In the genomic region with DNA sequence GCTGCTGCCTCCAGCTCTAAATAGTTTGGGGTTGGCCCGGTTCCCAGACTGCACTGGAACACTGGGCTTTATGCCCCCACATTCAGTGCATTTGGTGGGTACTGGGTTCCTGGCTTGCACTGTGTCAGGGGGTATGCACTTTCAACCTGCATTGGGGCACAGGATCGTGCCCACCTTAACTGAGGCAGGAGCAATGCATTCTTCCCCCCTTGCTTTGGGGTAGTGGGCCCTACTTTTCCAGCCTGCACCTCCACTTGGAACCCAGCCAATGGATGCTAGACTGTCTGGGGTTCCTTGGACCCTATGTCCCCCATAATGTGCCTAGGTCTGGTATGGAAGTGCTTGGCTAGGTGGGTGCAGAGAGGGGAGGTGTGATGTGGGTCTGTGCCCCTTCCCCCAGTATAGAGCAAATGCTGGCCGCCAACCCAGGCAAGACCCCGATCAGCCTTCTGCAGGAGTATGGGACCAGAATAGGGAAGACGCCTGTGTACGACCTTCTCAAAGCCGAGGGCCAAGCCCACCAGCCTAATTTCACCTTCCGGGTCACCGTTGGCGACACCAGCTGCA, we compare ENCODE assay signal across 9 cellular contexts. TPM values are rescaled to one million over a fixed set of nuclear protein-coding genes. Genes with fewer than 3 reads are reported as not detected.
DNase-seq lines count a peak whose midpoint lies in the region; ATAC-seq, FAIRE-seq and TF ChIP-seq lines count a peak whose summit lies in the region.
"Had no signal": no experiment of that assay in that cellular context is flagged by ENCODE, and none has a peak within 500 bp of the region (broad histone marks: within the 10 kb centered on the region; RNA-seq: fewer than 3 reads in every experiment).

No MANE protein-coding gene starts in this region.

- POLR2A ChIA-PET in BJ (lab: Charles Lee), result interaction anchor here (0.6 to 1.4 kb wide), 3 partner anchors 20 to 142 kb away, joined by 3 to 4 read pairs (median 3); no protein-coding TSS in a partner anchor

- no peaks in the 10 kb centered on the region for H3K36me3 Mint-ChIP-seq in natural killer cell treated with Interleukin-12 subunit alpha and Interleukin-12 subunit beta and Interleukin-15 and Interleukin-18, amount 100 ng/mL, for 72 hours

- H3K9me3 ChIP-seq in colonic mucosa, result no peaks in the 10 kb centered on the region

- H3K27me3 Mint-ChIP-seq in natural killer cell treated with Interleukin-12 subunit alpha and Interleukin-12 subunit beta and Interleukin-15 and Interleukin-18, amount 100 ng/mL, for 72 hours, result no peaks in the 10 kb centered on the region

- peaks cover 9% of the 10 kb centered on the region for H3K36me3 ChIP-seq in BJ (ENCODE audit: control insufficient read depth, insufficient read depth, low read length)
- H3K36me3 ChIP-seq in colonic mucosa, result no peaks in the 10 kb centered on the region

- no peaks in the 10 kb centered on the region for H3K9me3 Mint-ChIP-seq in natural killer cell treated with Interleukin-12 subunit alpha and Interleukin-12 subunit beta and Interleukin-15 and Interleukin-18, amount 100 ng/mL, for 72 hours

- peak overlapping the region; percentile 73 to 96 for H3K9ac ChIP-seq in colonic mucosa (ENCODE audit: low read depth in 2 of 2, low read length in 2 of 2)

- no peaks in the 10 kb centered on the region for H3K27me3 ChIP-seq in BJ (ENCODE audit: control insufficient read depth, insufficient read depth, low read length)
- no peaks in the 10 kb centered on the region for H3K27me3 ChIP-seq in colonic mucosa

- CTCF ChIA-PET in BJ (lab: Yijun Ruan, JAX), result interaction anchor here (0.8 to 1.5 kb wide), 7 partner anchors 7 to 175 kb away, joined by 3 to 9 read pairs (median 4); a partner anchor contains a TSS

- peaks cover 11% of the 10 kb centered on the region for H3K4me1 ChIP-seq in colonic mucosa

- peak overlapping the region; percentile 75 for H3K4me3 ChIP-seq in BJ (ENCODE audit: low read depth, low read length)
- H3K4me3 ChIP-seq in LNCaP clone FGC (ENCODE audit: low read depth, low read length), result peak overlapping the region; percentile 81
- H3K4me3 ChIP-seq in colonic mucosa, result peak overlapping the region; percentile 69

- TF ChIP-seq CTCF in BJ (IDR thresholded peaks at IDR 0.05; ENCODE audit: insufficient read depth, low read depth, low read length) (no peak), LNCaP clone FGC (IDR thresholded peaks at IDR 0.05; ENCODE audit: control insufficient read depth, extremely low read depth, insufficient read depth) (no peak), colonic mucosa (IDR thresholded peaks at IDR 0.05) (no peak)

- peak overlapping the region; percentile 97 for H3K27ac ChIP-seq in colonic mucosa

- peak overlapping the region; percentile 98 for H3K4me3 Mint-ChIP-seq in natural killer cell treated with Interleukin-12 subunit alpha and Interleukin-12 subunit beta and Interleukin-15 and Interleukin-18, amount 100 ng/mL, for 72 hours

- ATAC-seq in natural killer cell treated with Interleukin-12 subunit alpha and Interleukin-12 subunit beta and Interleukin-15 and Interleukin-18, amount 100 ng/mL, for 72 hours, result no peak
- no peak for ATAC-seq in HG02870 (IDR thresholded peaks at IDR 0.05; ENCODE audit: unreplicated experiment)

- intact Hi-C loops in colonic mucosa (cut with DNase I), result loop anchor here (10.0 kb wide), 2 partner anchors 47 to 167 kb away; a partner anchor contains a TSS

- FAIRE-seq in H54 (lab: Jason Lieb, UNC), result no peak

- DNase-seq in BJ (ENCODE audit: low read depth) (no peak), LNCaP clone FGC (ENCODE audit: low read depth) (no peak), colonic mucosa (no peak), GM19238 (ENCODE audit: insufficient read length, low spot score) (no peak), H54 (ENCODE audit: insufficient read length, low spot score) (no peak), NCI-H187 (lab: John Stamatoyannopoulos, UW) (no peak)
- no peak for DNase-seq in natural killer cell treated with Interleukin-12 subunit alpha and Interleukin-12 subunit beta and Interleukin-15 and Interleukin-18, amount 100 ng/mL, for 72 hours (ENCODE audit: low spot score)

- peaks cover 26 to 33% of the 10 kb centered on the region in 2 donors for H3K4me1 Mint-ChIP-seq in natural killer cell treated with Interleukin-12 subunit alpha and Interleukin-12 subunit beta and Interleukin-15 and Interleukin-18, amount 100 ng/mL, for 72 hours (ENCODE audit: low read depth in 2 of 2)

- TF ChIP-seq POLR2A in H54 (IDR thresholded peaks at IDR 0.05; ENCODE audit: low read depth, low read length), result no peak

- peak overlapping the region; percentile 93 to 96 for H3K27ac Mint-ChIP-seq in natural killer cell treated with Interleukin-12 subunit alpha and Interleukin-12 subunit beta and Interleukin-15 and Interleukin-18, amount 100 ng/mL, for 72 hours

RNA-seq across cellular contexts. Expression of a gene that starts 0.6 kb away (rescaled TPM):
- 33.9 and 44.9 TPM in 2 replicates for polyA plus RNA-seq in BJ (2011; rRNA removed)
- 18.0 and 28.2 TPM in 2 replicates for polyA minus RNA-seq in BJ (2011; rRNA and poly(A)+ RNA removed)
- total RNA-seq in colonic mucosa, result 10 to 100 TPM; 20.7 to 36.9 TPM
- 10 to 100 TPM; 33.8 to 56.7 TPM for total RNA-seq in natural killer cell treated with Interleukin-12 subunit alpha and Interleukin-12 subunit beta and Interleukin-15 and Interleukin-18, amount 100 ng/mL, for 72 hours

RNA-seq across cellular contexts. Expression of a gene that starts 2.4 kb away (rescaled TPM):
- 43.9 and 61.2 TPM in 2 replicates for polyA plus RNA-seq in BJ (2011; rRNA removed)
- 34.0 and 61.7 TPM in 2 replicates for polyA minus RNA-seq in BJ (2011; rRNA and poly(A)+ RNA removed)
- 1 to 10 TPM; 3.2 to 3.8 TPM for total RNA-seq in colonic mucosa
- 10 to 100 TPM; 13.1 to 13.3 TPM for total RNA-seq in natural killer cell treated with Interleukin-12 subunit alpha and Interleukin-12 subunit beta and Interleukin-15 and Interleukin-18, amount 100 ng/mL, for 72 hours

RNA-seq across cellular contexts. Expression of a gene that starts 5.6 kb away (rescaled TPM):
- not detected in 2 replicates for polyA plus RNA-seq in BJ (2011; rRNA removed)
- not detected in 2 replicates for polyA minus RNA-seq in BJ (2011; rRNA and poly(A)+ RNA removed)
- total RNA-seq in colonic mucosa, result not detected
- total RNA-seq in natural killer cell treated with Interleukin-12 subunit alpha and Interleukin-12 subunit beta and Interleukin-15 and Interleukin-18, amount 100 ng/mL, for 72 hours, result 1 to 10 TPM in 1 of 2 donors, not detected in 1; 1.9 TPM
- total RNA-seq: activated CD8-positive, alpha-beta memory T cell treated with anti-CD3 and anti-CD28 coated beads for 36 hours had no signal

RNA-seq across cellular contexts. Expression of a gene that starts 49.8 kb away (rescaled TPM):
- polyA plus RNA-seq in BJ (2011; rRNA removed), result 267 and 268 TPM in 2 replicates
- polyA minus RNA-seq in BJ (2011; rRNA and poly(A)+ RNA removed), result 695 and 965 TPM in 2 replicates
- total RNA-seq in colonic mucosa, result 100 to 1,000 TPM; 579 to 596 TPM
- total RNA-seq in natural killer cell treated with Interleukin-12 subunit alpha and Interleukin-12 subunit beta and Interleukin-15 and Interleukin-18, amount 100 ng/mL, for 72 hours, result 100 to 1,000 TPM; 641 to 747 TPM
